ENCODE assay signal across 1 cellular context in genomic region chr22:16600644-16601436, GRCh38.
TF ChIP-seq lines count a peak whose summit lies in the region.
"Not testable (repeated sequence)": the region's sequence is repeated elsewhere in the genome, so short reads cannot be mapped to it uniquely, and the experiment has no call there.

No MANE protein-coding gene starts in this region.

TF ChIP-seq in K562, 482 proteins besides CTCF, POLR2A, EP300 and RAD21 (continued from another document and continues in another):
- TF ChIP-seq HDAC8 (tag; IDR thresholded peaks at IDR 0.05) (peak; percentile 88), ZSCAN32 (CRISPR knock-in tag; IDR thresholded peaks at IDR 0.05) (peak; percentile 88), CBX3 (IDR thresholded peaks at IDR 0.05; ENCODE audit: borderline replicate concordance in 1 of 2, low read length in 2 of 2) (0 out of 3 replicates have a peak, but pooled peaks of 1 of the 2 experiments have one; percentile 56), MGA (IDR thresholded peaks at IDR 0.05) (peak; percentile 89), STAT6 (CRISPR knock-in tag; IDR thresholded peaks at IDR 0.05) (peak; percentile 93), ZNF134 (CRISPR knock-in tag; conservative IDR thresholded peaks at IDR 0.05) (peak; percentile 62), JUND (IDR thresholded peaks at IDR 0.05; ENCODE audit: borderline replicate concordance, low read depth, low read length) (peak; percentile 95), JUND (tag; IDR thresholded peaks at IDR 0.05; ENCODE audit: borderline replicate concordance, low read depth, low read length) (peak; percentile 90; the same call in 1 of the 3 replicates), TOE1 (IDR thresholded peaks at IDR 0.05; ENCODE audit: borderline replicate concordance) (peak; percentile 93; the same call in 1 of the 2 replicates), EGR1 (conservative IDR thresholded peaks at IDR 0.05) (peak; percentile 13; the same call in 1 of the 2 replicates), RBM22 (IDR thresholded peaks at IDR 0.05; ENCODE audit: low read depth, low read length, poor library complexity, severe bottlenecking) (peak; percentile 88), RERE (CRISPR knock-in tag; IDR thresholded peaks at IDR 0.05; ENCODE audit: borderline replicate concordance) (peak; percentile 67; the same call in 1 of the 2 replicates), MTA1 (IDR thresholded peaks at IDR 0.05; ENCODE audit: borderline replicate concordance) (peak; percentile 46; the same call in 1 of the 2 replicates), TRIM24 (IDR thresholded peaks at IDR 0.05) (peak in 1 of 2 experiments; percentile 56; a peak in 1 of 4 replicates), NR1H2 (CRISPR knock-in tag; IDR thresholded peaks at IDR 0.05) (peak; percentile 97; the same call in 1 of the 2 replicates), TCF7 (IDR thresholded peaks at IDR 0.05; ENCODE audit: borderline replicate concordance) (peak; percentile 86; the same call in 1 of the 2 replicates), LCOR (CRISPR knock-in tag; IDR thresholded peaks at IDR 0.05) (peak; percentile 87), ZNF707 (CRISPR knock-in tag; conservative IDR thresholded peaks at IDR 0.05) (peak; percentile 65), NONO (IDR thresholded peaks at IDR 0.05; ENCODE audit: low read depth in 2 of 2, low read length in 1 of 2) (peak in 1 of 2 experiments; percentile 96; a peak in 2 of 4 replicates), ZC3H11A (IDR thresholded peaks at IDR 0.05; ENCODE audit: low read depth, low read length) (peak; percentile 95), FOXM1 (CRISPR knock-in tag; IDR thresholded peaks at IDR 0.05; ENCODE audit: low read depth) (peak; percentile 90), MEF2A (IDR thresholded peaks at IDR 0.05; ENCODE audit: control insufficient read depth, low read depth, low read length) (peak; percentile 58; the same call in 1 of the 2 replicates), FOXP1 (CRISPR knock-in tag; IDR thresholded peaks at IDR 0.05) (peak; percentile 92), POLR2H (tag; IDR thresholded peaks at IDR 0.05; ENCODE audit: low read depth) (peak; percentile 31), POU5F1 (IDR thresholded peaks at IDR 0.05; ENCODE audit: borderline replicate concordance, low read depth, low read length, partially characterized antibody) (peak; percentile 39), THAP12 (CRISPR knock-in tag; IDR thresholded peaks at IDR 0.05) (peak; percentile 96), ZHX1 (conservative IDR thresholded peaks at IDR 0.05; ENCODE audit: low read length) (peak; percentile 78; the same call in 1 of the 2 replicates), ZNF75A (CRISPR knock-in tag; IDR thresholded peaks at IDR 0.05) (0 out of 2 replicates have a peak, but pooled peaks have one; percentile 54), SIN3A (IDR thresholded peaks at IDR 0.05; ENCODE audit: borderline replicate concordance in 2 of 2, control insufficient read depth in 1 of 2, low read depth in 2 of 2, low read length in 2 of 2) (peak; percentile 92 to 94; a peak in 3 of 4 replicates)
- TF ChIP-seq TOE1 (CRISPR knock-in tag; IDR thresholded peaks at IDR 0.05; ENCODE audit: borderline replicate concordance, low read depth); FOXM1 (IDR thresholded peaks at IDR 0.05; ENCODE audit: low read depth): not testable (repeated sequence)
